Comparison of ENCODE assay signal across 18 cellular contexts in the genomic region with DNA sequence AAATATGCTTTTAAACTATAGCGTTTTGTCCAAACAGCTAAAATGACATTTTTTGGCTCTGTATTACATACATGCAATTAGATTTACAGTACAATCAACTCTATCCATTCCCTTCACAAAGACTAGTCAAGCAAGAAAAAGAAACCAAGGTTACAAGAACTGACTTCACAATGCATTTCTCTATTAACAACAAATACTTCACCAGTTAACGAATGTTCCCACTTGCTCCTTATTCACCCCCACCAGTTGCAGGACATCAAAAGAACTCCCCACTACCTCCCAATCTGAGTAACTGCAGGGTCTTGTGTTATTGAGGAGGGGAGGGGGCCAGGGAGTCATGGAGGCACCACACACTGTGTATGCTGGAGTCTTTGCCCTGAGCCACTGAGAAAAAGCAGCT. TPM values are rescaled to one million over a fixed set of nuclear protein-coding genes. Genes with fewer than 3 reads are reported as not detected.
"Had no signal": no experiment of that assay in that cellular context is flagged by ENCODE, and none has a peak within 500 bp of the region (broad histone marks: within the 10 kb centered on the region; RNA-seq: fewer than 3 reads in every experiment).

No MANE protein-coding gene starts in this region.

- H3K36me3 Mint-ChIP-seq: natural killer cell had no signal

- H3K4me1 Mint-ChIP-seq: natural killer cell had no signal

- ATAC-seq: left lobe of liver, natural killer cell, right cardiac atrium had no signal

- H3K4me1 ChIP-seq: upper lobe of left lung had no signal

- H3K27me3 ChIP-seq: hepatocyte, upper lobe of left lung, vagina had no signal

- H3K9me3 ChIP-seq: upper lobe of left lung, vagina had no signal

- H3K4me3 ChIP-seq: coronary artery, hepatocyte, smooth muscle cell, upper lobe of left lung, vagina had no signal

- H3K27ac Mint-ChIP-seq: endodermal cell, natural killer cell had no signal

- H3K4me2 ChIP-seq: hepatocyte, smooth muscle cell had no signal

- DNase-seq: effector CD4-positive, alpha-beta T cell; endodermal cell; erythroblast; foreskin melanocyte; head of caudate nucleus; mammary epithelial cell; natural killer cell; occipital lobe; right cardiac atrium; stimulated activated CD4-positive, alpha-beta T cell treated with anti-CD3 and anti-CD28 coated beads, Interleukin-2, amount 100 ng/mL, for 48 hours; stimulated activated naive CD4-positive, alpha-beta T cell treated with Interleukin-2 at 50 U/mL for 16 hours; upper lobe of left lung had no signal

- FAIRE-seq: endothelial cell of umbilical vein had no signal

- H3K27ac ChIP-seq: coronary artery, hepatocyte, upper lobe of left lung, vagina had no signal

- H2AFZ ChIP-seq: hepatocyte had no signal

- H3K4me3 Mint-ChIP-seq: endodermal cell, natural killer cell had no signal

- H3K9me3 Mint-ChIP-seq: endodermal cell, natural killer cell had no signal

- H3K36me3 ChIP-seq: upper lobe of left lung, vagina had no signal

RNA-seq across cellular contexts. Expression of a gene that starts 34.9 kb away (rescaled TPM):
- total RNA-seq: endothelial cell of umbilical vein, natural killer cell had no signal
